Comparison of ENCODE assay signal across 27 cellular contexts in the genomic region with DNA sequence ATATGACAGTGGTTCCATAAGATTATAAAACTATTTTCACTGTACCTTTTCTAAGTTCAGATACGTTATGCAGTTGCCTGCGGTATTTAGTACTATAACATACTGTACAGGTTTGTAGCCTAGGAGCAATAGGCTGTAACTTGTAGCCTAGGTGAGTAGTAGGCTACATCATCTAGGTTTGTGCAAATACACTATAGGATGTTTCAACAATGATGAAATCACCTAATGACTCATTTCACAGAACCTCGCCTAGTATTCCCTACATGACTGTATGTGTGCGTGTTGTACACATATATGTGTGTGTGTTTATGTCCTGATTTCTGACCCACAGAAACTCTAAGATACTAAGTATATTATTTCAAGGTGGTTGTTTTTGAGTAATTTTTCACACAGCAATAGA.
DNase-seq lines count a peak whose midpoint lies in the region; ATAC-seq, FAIRE-seq and TF ChIP-seq lines count a peak whose summit lies in the region.
"Had no signal": no experiment of that assay in that cellular context is flagged by ENCODE, and none has a peak within 500 bp of the region (broad histone marks: within the 10 kb centered on the region; RNA-seq: fewer than 3 reads in every experiment).

No MANE protein-coding gene starts in this region.

- no peak overlapping the region for H3K4me2 ChIP-seq in neural progenitor cell
- H3K4me2 ChIP-seq: PC-9 had no signal

- CTCF ChIA-PET in WTC11 (lab: Charles Lee), result no interaction called here

- TF ChIP-seq CTCF in WTC11 (IDR thresholded peaks at IDR 0.05), result no peak
- TF ChIP-seq CTCF in brain microvascular endothelial cell (IDR thresholded peaks at IDR 0.05; ENCODE audit: low read depth, low read length, missing control alignments), result no peak
- no peak for TF ChIP-seq CTCF in prostate gland (IDR thresholded peaks at IDR 0.05)
- no peak for TF ChIP-seq CTCF in neural progenitor cell (IDR thresholded peaks at IDR 0.05)

- H3K27ac Mint-ChIP-seq in WTC11 (no peak overlapping the region), neural progenitor cell (no peak overlapping the region)
- H3K27ac Mint-ChIP-seq: activated naive CD4-positive, alpha-beta T cell treated with anti-CD3 and anti-CD28 coated beads, Interleukin-2, amount 50 U/mL, for 24 hours; brain; CD8-positive, alpha-beta memory T cell; dendritic cell treated with granulocyte-macrophage colony-stimulating factor and Interleukin-4, amounts not matched to agents 40 ng/mL and 50 ng/mL, for 4 days; stimulated activated naive CD8-positive, alpha-beta T cell treated with anti-CD3 and anti-CD28 coated beads, Interleukin-15, Interleukin-2, amounts not matched to agents 100 ng/mL and 50 ng/mL, for 24 hours had no signal

- in situ Hi-C loops in brain microvascular endothelial cell (cut with HindIII; ENCODE audit: low pct_ligation_motif_present, low sequenced_read_pairs), result no loop called here

- H3K79me2 ChIP-seq in neural progenitor cell (ENCODE audit: low read depth), result no peaks in the 10 kb centered on the region

- WGBS in prostate gland, result 66% methylated on average over 4 of the region's 4 CpGs

- H4K20me1 ChIP-seq in neural progenitor cell (ENCODE audit: low read depth), result no peaks in the 10 kb centered on the region

- no peaks in the 10 kb centered on the region for H3K9me3 ChIP-seq in prostate gland
- no peaks in the 10 kb centered on the region for H3K9me3 ChIP-seq in neural progenitor cell (ENCODE audit: low read depth)
- H3K9me3 ChIP-seq: gastroesophageal sphincter, left ventricle myocardium inferior had no signal

- no peak overlapping the region for H2AFZ ChIP-seq in neural progenitor cell (replicated peaks)
- H2AFZ ChIP-seq: PC-9 had no signal

- H3K9ac ChIP-seq in neural progenitor cell, result no peak overlapping the region

- no peaks in the 10 kb centered on the region for H3F3A ChIP-seq in neural progenitor cell (ENCODE audit: low read depth)

- no peaks in the 10 kb centered on the region for H3K27me3 ChIP-seq in brain microvascular endothelial cell (replicated peaks)
- H3K27me3 ChIP-seq in prostate gland (replicated peaks; ENCODE audit: insufficient read depth), result no peaks in the 10 kb centered on the region
- H3K27me3 ChIP-seq in neural progenitor cell, result no peaks in the 10 kb centered on the region
- H3K27me3 ChIP-seq: gastroesophageal sphincter had no signal

- H3K4me3 Mint-ChIP-seq in WTC11, result no peak overlapping the region
- H3K4me3 Mint-ChIP-seq in neural progenitor cell, result no peak overlapping the region
- H3K4me3 Mint-ChIP-seq: activated naive CD4-positive, alpha-beta T cell treated with anti-CD3 and anti-CD28 coated beads, Interleukin-2, amount 50 U/mL, for 24 hours; brain; CD8-positive, alpha-beta memory T cell; dendritic cell treated with granulocyte-macrophage colony-stimulating factor and Interleukin-4, amounts not matched to agents 40 ng/mL and 50 ng/mL, for 4 days; stimulated activated naive CD8-positive, alpha-beta T cell treated with anti-CD3 and anti-CD28 coated beads, Interleukin-15, Interleukin-2, amounts not matched to agents 100 ng/mL and 50 ng/mL, for 24 hours had no signal

- no peaks in the 10 kb centered on the region for H3K36me3 Mint-ChIP-seq in WTC11
- H3K36me3 Mint-ChIP-seq in neural progenitor cell, result no peaks in the 10 kb centered on the region
- H3K36me3 Mint-ChIP-seq: activated naive CD4-positive, alpha-beta T cell treated with anti-CD3 and anti-CD28 coated beads, Interleukin-2, amount 50 U/mL, for 24 hours; brain; CD8-positive, alpha-beta memory T cell had no signal

- TF ChIP-seq POLR2A in prostate gland (IDR thresholded peaks at IDR 0.05), result no peak

- peak; percentile 80 for DNase-seq in DMS53 treated with DMSO at 0.1 percent for 48 hours (lab: John Stamatoyannopoulos, UW; ENCODE audit: unreplicated experiment)
- no peak for DNase-seq in HTR-8/SVneo (ENCODE audit: insufficient read length, low spot score)
- no peak for DNase-seq in WTC11 (ENCODE audit: low spot score)
- no peak for DNase-seq in left colon
- no peak for DNase-seq in brain microvascular endothelial cell
- no peak for DNase-seq in prostate gland (ENCODE audit: low spot score)
- DNase-seq in neural progenitor cell (ENCODE audit: low spot score), result no peak
- DNase-seq: activated CD4-positive, alpha-beta T cell treated with anti-CD3 and anti-CD28 coated beads, Interleukin-2, amount 50 U/mL, for 1 hour; activated T-cell treated with anti-CD3 and anti-CD28 coated beads, Interleukin-2, amount 50 U/mL, for 1 hour; CD8-positive, alpha-beta memory T cell; DND-41; Karpas-422; left ventricle myocardium inferior; NCI-H1436; NCI-H748 treated with DMSO at 0.1 percent for 48 hours; occipital lobe; right cardiac atrium had no signal

- H3K36me3 ChIP-seq in brain microvascular endothelial cell (replicated peaks), result no peaks in the 10 kb centered on the region
- no peaks in the 10 kb centered on the region for H3K36me3 ChIP-seq in prostate gland
- no peaks in the 10 kb centered on the region for H3K36me3 ChIP-seq in neural progenitor cell
- H3K36me3 ChIP-seq: gastroesophageal sphincter, left ventricle myocardium inferior had no signal

- intact Hi-C loops in left colon (cut with DNase I, micrococcal nuclease), result no loop called here
- intact Hi-C loops in prostate gland (cut with DNase I), result no loop called here

- H3K27ac ChIP-seq in brain microvascular endothelial cell (no peak overlapping the region), prostate gland (no peak overlapping the region), neural progenitor cell (no peak overlapping the region)
- H3K27ac ChIP-seq: gastroesophageal sphincter, HL-60, left ventricle myocardium inferior, PC-9 had no signal

- H3K4me1 ChIP-seq in prostate gland (replicated peaks) (no peaks in the 10 kb centered on the region), neural progenitor cell (no peaks in the 10 kb centered on the region)
- H3K4me1 ChIP-seq: gastroesophageal sphincter, left ventricle myocardium inferior had no signal

- FAIRE-seq in HTR-8/SVneo (lab: Jason Lieb, UNC), result peak; percentile 13
- FAIRE-seq: GM18507, H1 had no signal

- no peak overlapping the region for H3K4me3 ChIP-seq in brain microvascular endothelial cell (ENCODE audit: low read depth, low read length)
- no peak overlapping the region for H3K4me3 ChIP-seq in prostate gland
- no peak overlapping the region for H3K4me3 ChIP-seq in neural progenitor cell
- H3K4me3 ChIP-seq: gastroesophageal sphincter, left ventricle myocardium inferior, PC-9 had no signal

- ATAC-seq in WTC11 (no peak), left colon (peak; percentile 21), HG02981 (IDR thresholded peaks at IDR 0.05; ENCODE audit: unreplicated experiment) (no peak)
- ATAC-seq: gastroesophageal sphincter, right cardiac atrium had no signal

- H3K9me3 Mint-ChIP-seq in WTC11 (no peaks in the 10 kb centered on the region), neural progenitor cell (no peaks in the 10 kb centered on the region)
- H3K9me3 Mint-ChIP-seq: activated naive CD4-positive, alpha-beta T cell treated with anti-CD3 and anti-CD28 coated beads, Interleukin-2, amount 50 U/mL, for 24 hours; brain; CD8-positive, alpha-beta memory T cell; dendritic cell treated with granulocyte-macrophage colony-stimulating factor and Interleukin-4, amounts not matched to agents 40 ng/mL and 50 ng/mL, for 4 days; stimulated activated naive CD8-positive, alpha-beta T cell treated with anti-CD3 and anti-CD28 coated beads, Interleukin-15, Interleukin-2, amounts not matched to agents 100 ng/mL and 50 ng/mL, for 24 hours had no signal

- H3K27me3 Mint-ChIP-seq in WTC11 (ENCODE audit: low read depth), result no peaks in the 10 kb centered on the region
- peaks cover 6% of the 10 kb centered on the region for H3K27me3 Mint-ChIP-seq in neural progenitor cell (ENCODE audit: insufficient read depth, low read depth)
- H3K27me3 Mint-ChIP-seq: activated naive CD4-positive, alpha-beta T cell treated with anti-CD3 and anti-CD28 coated beads, Interleukin-2, amount 50 U/mL, for 24 hours had no signal

- POLR2A ChIA-PET in WTC11 (lab: Charles Lee), result no interaction called here

- H3K4me1 Mint-ChIP-seq in WTC11 (no peaks in the 10 kb centered on the region; the same call in 1 of the 2 replicates), neural progenitor cell (no peaks in the 10 kb centered on the region)
- H3K4me1 Mint-ChIP-seq: activated naive CD4-positive, alpha-beta T cell treated with anti-CD3 and anti-CD28 coated beads, Interleukin-2, amount 50 U/mL, for 24 hours; brain had no signal

TF ChIP-seq in WTC11, 78 proteins besides CTCF, POLR2A, EP300 and RAD21:
- peak; percentile 68 for TF ChIP-seq GABPB1 (CRISPR knock-in tag; IDR thresholded peaks at IDR 0.05)
- TF ChIP-seq, protein P1, sequence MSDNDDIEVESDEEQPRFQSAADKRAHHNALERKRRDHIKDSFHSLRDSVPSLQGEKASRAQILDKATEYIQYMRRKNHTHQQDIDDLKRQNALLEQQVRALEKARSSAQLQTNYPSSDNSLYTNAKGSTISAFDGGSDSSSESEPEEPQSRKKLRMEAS (CRISPR knock-in tag; IDR thresholded peaks at IDR 0.05), result no peak
TF ChIP-seq in WTC11: peak in this region for 1.
